11 cellular contexts compared by ENCODE assay signal in genomic region chr11:35541621-35542375, GRCh38. TPM values are rescaled to one million over a fixed set of nuclear protein-coding genes. Genes with fewer than 3 reads are reported as not detected.
DNase-seq lines count a peak whose midpoint lies in the region; ATAC-seq and TF ChIP-seq lines count a peak whose summit lies in the region.
"Had no signal": no experiment of that assay in that cellular context is flagged by ENCODE, and none has a peak within 500 bp of the region (broad histone marks: within the 10 kb centered on the region; RNA-seq: fewer than 3 reads in every experiment).

No MANE protein-coding gene starts in this region.

- H3K4me3 ChIP-seq in breast epithelium (no peak overlapping the region), fibroblast of lung (replicated peaks in 1 of 4; ENCODE audit: control extremely low read depth in 1 of 4, insufficient read depth in 1 of 4, low read depth in 3 of 4, low read length in 4 of 4) (no peak overlapping the region)

- H3K4me1 ChIP-seq in breast epithelium (no peaks in the 10 kb centered on the region), fibroblast of lung (ENCODE audit: control insufficient read depth, extremely low read depth, insufficient read depth, low read length) (peaks cover 32% of the 10 kb centered on the region)

- H3K36me3 ChIP-seq in breast epithelium (no peaks in the 10 kb centered on the region), fibroblast of lung (ENCODE audit: control insufficient read depth, insufficient read depth, low read length) (no peaks in the 10 kb centered on the region)

- no peaks in the 10 kb centered on the region for H4K20me1 ChIP-seq in fibroblast of lung (ENCODE audit: control insufficient read depth, extremely low read depth, insufficient read depth, low read length)

- H3K9ac ChIP-seq in fibroblast of lung (ENCODE audit: insufficient read depth, low read length) = no peak overlapping the region

- POLR2A ChIA-PET in MCF 10A (lab: Yijun Ruan, JAX) = interaction anchor here (1.0 kb wide), 1 partner anchor 24 kb away, joined by 4 read pairs; no protein-coding TSS in a partner anchor
- POLR2A ChIA-PET in CD4-positive, alpha-beta T cell (lab: Charles Lee) = no interaction called here

- TF ChIP-seq POLR2A in breast epithelium (IDR thresholded peaks at IDR 0.05) = no peak

- DNase-seq in breast epithelium (ENCODE audit: low spot score in 2 of 2) (peak in 1 of 2 donors; percentile 61), MCF 10A (ENCODE audit: unreplicated experiment) (no peak), fibroblast of lung (ENCODE audit: low read depth in 2 of 2) (peak; percentile 85 to 97), NCI-H345 (lab: John Stamatoyannopoulos, UW) (no peak)
- no peak for DNase-seq in CD4-positive, alpha-beta T cell
- DNase-seq: activated T-cell treated with anti-CD3 and anti-CD28 coated beads, Interleukin-2, amount 50 U/mL, for 72 hours; effector CD8-positive, alpha-beta T cell had no signal

- intact Hi-C loops in breast epithelium (cut with DNase I; ENCODE audit: low total_unique reads) = loop anchor here (2.0 kb wide), 1 partner anchor 71 kb away; no protein-coding TSS in a partner anchor
- intact Hi-C loops in MCF 10A (cut with micrococcal nuclease) = no loop called here
- intact Hi-C loops in CD4-positive, alpha-beta T cell (cut with DNase I, micrococcal nuclease) = no loop called here

- H3K27ac ChIP-seq in breast epithelium (peak overlapping the region; percentile 69 to 84), fibroblast of lung (ENCODE audit: insufficient read depth, low read length) (peak overlapping the region; percentile 83)
- no peak overlapping the region for H3K27ac ChIP-seq in CD4-positive, alpha-beta T cell (ENCODE audit: low read depth, low read length)

- H3K27me3 Mint-ChIP-seq in MCF 10A (ENCODE audit: insufficient read depth, unreplicated experiment) (no peaks in the 10 kb centered on the region), nephron (ENCODE audit: low read depth) (no peaks in the 10 kb centered on the region)
- peaks cover 24% of the 10 kb centered on the region for H3K27me3 Mint-ChIP-seq in CD4-positive, alpha-beta T cell

- BruUV-seq in MCF 10A (replicated peaks; lab: Mats Ljungman, UMichigan) = no TSS peak

- peak overlapping the region; percentile 33 for H3K4me2 ChIP-seq in fibroblast of lung (ENCODE audit: extremely low read depth, insufficient read depth, low read length)

- no peak overlapping the region for H2AFZ ChIP-seq in fibroblast of lung (ENCODE audit: low read length)

- H3K4me3 Mint-ChIP-seq in MCF 10A (ENCODE audit: unreplicated experiment) (no peak overlapping the region), nephron (no peak overlapping the region)
- no peak overlapping the region for H3K4me3 Mint-ChIP-seq in CD4-positive, alpha-beta T cell
- H3K4me3 Mint-ChIP-seq: activated T-cell treated with anti-CD3 and anti-CD28 coated beads, Interleukin-2, amount 50 U/mL, for 72 hours had no signal

- peaks cover 8% of the 10 kb centered on the region for H3K4me1 Mint-ChIP-seq in MCF 10A (ENCODE audit: insufficient read depth, unreplicated experiment)
- peaks cover 72% of the 10 kb centered on the region for H3K4me1 Mint-ChIP-seq in nephron
- no peaks in the 10 kb centered on the region for H3K4me1 Mint-ChIP-seq in CD4-positive, alpha-beta T cell (ENCODE audit: low read depth)

- H3K79me2 ChIP-seq in fibroblast of lung (ENCODE audit: control insufficient read depth, insufficient read depth, low read length) = no peaks in the 10 kb centered on the region

- ATAC-seq in HG03520 (IDR thresholded peaks at IDR 0.05; ENCODE audit: unreplicated experiment) (no peak), HG03457 (IDR thresholded peaks at IDR 0.05; ENCODE audit: unreplicated experiment) (no peak)
- no peak for ATAC-seq in CD4-positive, alpha-beta T cell (ENCODE audit: poor library complexity)
- ATAC-seq: activated T-cell treated with anti-CD3 and anti-CD28 coated beads, Interleukin-2, amount 50 U/mL, for 72 hours; HepG2 had no signal

- H3K27ac Mint-ChIP-seq in MCF 10A (ENCODE audit: low read depth, unreplicated experiment) (no peak overlapping the region), nephron (peak overlapping the region; percentile 79 to 85 (median 82))
- H3K27ac Mint-ChIP-seq in CD4-positive, alpha-beta T cell = no peak overlapping the region
- H3K27ac Mint-ChIP-seq: activated T-cell treated with anti-CD3 and anti-CD28 coated beads, Interleukin-2, amount 50 U/mL, for 72 hours had no signal

- TF ChIP-seq CTCF in breast epithelium (IDR thresholded peaks at IDR 0.05) = no peak
- TF ChIP-seq CTCF in MCF 10A (IDR thresholded peaks at IDR 0.05; ENCODE audit: unreplicated experiment) = no peak
- no peak for TF ChIP-seq CTCF in fibroblast of lung (conservative IDR thresholded peaks at IDR 0.05 in 1 of 2, IDR thresholded peaks at IDR 0.05 in 1 of 2; ENCODE audit: low read depth in 1 of 2, low read length in 2 of 2)
- TF ChIP-seq CTCF in nephron (IDR thresholded peaks at IDR 0.05; ENCODE audit: unreplicated experiment in 3 of 3) = no peak
- TF ChIP-seq CTCF in CD4-positive, alpha-beta T cell (IDR thresholded peaks at IDR 0.05) = no peak

- H3K27me3 ChIP-seq in breast epithelium (no peaks in the 10 kb centered on the region), fibroblast of lung (ENCODE audit: control insufficient read depth, insufficient read depth, low read length) (no peaks in the 10 kb centered on the region)
- no peaks in the 10 kb centered on the region for H3K27me3 ChIP-seq in CD4-positive, alpha-beta T cell (ENCODE audit: control insufficient read depth, insufficient read depth, low read length)

- H3K9me3 ChIP-seq in breast epithelium (no peaks in the 10 kb centered on the region), fibroblast of lung (ENCODE audit: control insufficient read depth, insufficient read depth, low read depth, low read length) (no peaks in the 10 kb centered on the region)
- no peaks in the 10 kb centered on the region for H3K9me3 ChIP-seq in CD4-positive, alpha-beta T cell (ENCODE audit: control insufficient read depth, low read length)

- H3K9me3 Mint-ChIP-seq in MCF 10A (ENCODE audit: unreplicated experiment) (no peaks in the 10 kb centered on the region), nephron (no peaks in the 10 kb centered on the region)
- no peaks in the 10 kb centered on the region for H3K9me3 Mint-ChIP-seq in CD4-positive, alpha-beta T cell
- H3K9me3 Mint-ChIP-seq: activated T-cell treated with anti-CD3 and anti-CD28 coated beads, Interleukin-2, amount 50 U/mL, for 72 hours had no signal

- CTCF ChIA-PET in MCF 10A (lab: Yijun Ruan, JAX) = no interaction called here
- CTCF ChIA-PET in CD4-positive, alpha-beta T cell (lab: Charles Lee) = no interaction called here

- H3K36me3 Mint-ChIP-seq in MCF 10A (ENCODE audit: insufficient read depth, unreplicated experiment) = no peaks in the 10 kb centered on the region
- H3K36me3 Mint-ChIP-seq in nephron (ENCODE audit: low read depth) = no peaks in the 10 kb centered on the region
- no peaks in the 10 kb centered on the region for H3K36me3 Mint-ChIP-seq in CD4-positive, alpha-beta T cell (ENCODE audit: low read depth)

RNA-seq across cellular contexts. Expression of gene PAMR1, which starts 16.4 kb away (rescaled TPM):
- total RNA-seq in breast epithelium (10 to 100 TPM in 2 of 3 donors, 1 to 10 TPM in 1; 8.8 to 36.4 (median 11.3) TPM), MCF 10A (2022) (0.51 TPM in 1 of 2 replicates, not detected in the other), fibroblast of lung (159 and 189 TPM in 2 replicates)
- 120 and 132 TPM in 2 replicates for polyA plus RNA-seq in fibroblast of lung
- polyA plus RNA-seq in fibroblast of lung (2012) = 94.3 and 96.9 TPM in 2 replicates
- 150 and 151 TPM in 2 replicates for polyA minus RNA-seq in fibroblast of lung (ENCODE audit: low replicate concordance)
- total RNA-seq in CD4-positive, alpha-beta T cell = not detected
- total RNA-seq: activated T-cell treated with anti-CD3 and anti-CD28 coated beads, Interleukin-2, amount 50 U/mL, for 72 hours; HepG2 had no signal
- polyA plus RNA-seq: HepG2 had no signal

Comparison
In these comparisons a context has a peak if more than half of its experiments do, and no peak if none do; other contexts are left out.
1. DNase-seq: peak in fibroblast of lung (2 of 2); none in MCF 10A (single experiment), NCI-H345 (single experiment) and CD4-positive, alpha-beta T cell (0 of 10).
2. H3K27ac Mint-ChIP-seq: peak in nephron (3 of 3); none in MCF 10A (single experiment) and CD4-positive, alpha-beta T cell (single experiment).